9 cellular contexts compared by ENCODE assay signal in the genomic region with DNA sequence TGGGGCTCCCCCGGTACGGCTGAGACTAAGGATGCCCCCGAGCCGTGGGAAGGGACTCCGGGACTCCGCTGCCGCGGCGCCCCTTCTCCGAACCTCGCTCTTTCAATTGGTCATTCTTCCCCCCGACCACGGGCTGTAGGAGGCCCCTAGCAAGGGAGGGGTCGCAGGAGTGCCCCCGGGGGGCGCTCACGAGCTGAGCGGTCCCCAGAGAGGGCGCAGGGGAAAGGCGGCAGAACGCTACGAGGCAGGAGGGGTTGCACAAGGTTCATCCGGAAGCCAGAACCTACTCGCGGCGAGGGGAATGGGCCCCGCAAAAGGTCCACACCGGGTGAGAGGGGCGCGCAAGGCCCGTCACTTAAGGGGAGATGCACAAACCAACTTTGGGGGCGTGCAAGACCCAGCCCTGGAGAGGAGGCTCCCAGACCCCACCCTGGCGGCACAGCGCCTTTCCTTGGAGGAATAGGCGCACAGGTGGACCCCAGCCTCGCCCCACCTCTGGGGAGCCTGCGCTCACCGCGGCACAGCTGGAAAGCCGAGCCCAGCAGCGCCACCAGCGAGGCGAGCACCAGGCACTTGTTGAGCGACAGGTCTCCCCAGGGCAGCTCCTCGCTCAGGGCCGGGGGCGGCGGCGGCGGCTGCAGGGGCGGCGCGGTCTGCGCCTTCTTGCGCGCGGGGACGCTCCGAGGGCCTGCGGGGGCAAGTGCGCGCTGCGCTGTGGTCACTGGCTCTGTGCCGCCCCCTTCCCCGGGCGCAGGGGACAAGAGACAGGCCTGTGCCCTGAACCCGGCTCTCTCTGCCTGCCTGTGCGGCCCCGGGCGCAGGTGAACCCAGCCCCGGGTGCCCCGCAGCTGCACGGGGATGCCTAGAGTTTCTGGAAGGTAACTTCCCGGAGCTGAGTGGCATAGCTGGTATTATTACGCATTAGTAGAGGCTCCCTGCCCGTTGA. TPM values are rescaled to one million over a fixed set of nuclear protein-coding genes. Genes with fewer than 3 reads are reported as not detected.
DNase-seq lines count a peak whose midpoint lies in the region; TF ChIP-seq lines count a peak whose summit lies in the region.
"Had no signal": no experiment of that assay in that cellular context is flagged by ENCODE, and none has a peak within 500 bp of the region (broad histone marks: within the 10 kb centered on the region; RNA-seq: fewer than 3 reads in every experiment).

No MANE protein-coding gene starts in this region.

- H3K36me3 ChIP-seq in iPS DF 6.9 (ENCODE audit: control insufficient read depth, insufficient read depth, low read length) (no peaks in the 10 kb centered on the region), urinary bladder (ENCODE audit: insufficient read depth) (no peaks in the 10 kb centered on the region), vagina (peaks cover 0 to 1% of the 10 kb centered on the region in 2 donors)

- intact Hi-C loops in vagina (cut with DNase I), result no loop called here

- H3K27ac ChIP-seq in iPS DF 6.9 (ENCODE audit: low read length) (no peak overlapping the region), urinary bladder (ENCODE audit: low read depth) (no peak overlapping the region), vagina (no peak overlapping the region)

- H3K4me1 Mint-ChIP-seq in activated CD4-positive, alpha-beta memory T cell treated with anti-CD3 and anti-CD28 coated beads, Interleukin-2, amount 10 ng/mL, durations not matched to agents 7 days and 5 days, result peaks cover 23% of the 10 kb centered on the region

- H3K9me3 Mint-ChIP-seq in activated CD4-positive, alpha-beta memory T cell treated with anti-CD3 and anti-CD28 coated beads, Interleukin-2, amount 10 ng/mL, durations not matched to agents 7 days and 5 days, result no peaks in the 10 kb centered on the region

- H3K4me1 ChIP-seq in iPS DF 6.9 (ENCODE audit: control insufficient read depth, insufficient read depth, low read length), result peaks cover 11% of the 10 kb centered on the region
- peaks cover 1% of the 10 kb centered on the region for H3K4me1 ChIP-seq in urinary bladder (ENCODE audit: insufficient read depth)
- H3K4me1 ChIP-seq in vagina, result peaks cover 33% of the 10 kb centered on the region

- H3K36me3 Mint-ChIP-seq in activated CD4-positive, alpha-beta memory T cell treated with anti-CD3 and anti-CD28 coated beads, Interleukin-2, amount 10 ng/mL, durations not matched to agents 7 days and 5 days (ENCODE audit: low read depth), result peaks cover 6% of the 10 kb centered on the region

- H3K4me3 ChIP-seq in iPS DF 6.9 (ENCODE audit: low read length) (peak overlapping the region; percentile 27; the same call in 1 of the 2 replicates), urinary bladder (ENCODE audit: low read depth, low read length) (peak overlapping the region; percentile 2), vagina (peak overlapping the region in 1 of 2 donors; percentile 31)

- H3K27me3 ChIP-seq in iPS DF 6.9 (ENCODE audit: control insufficient read depth, insufficient read depth, low read length) (peaks cover 29% of the 10 kb centered on the region; the same call in 1 of the 2 replicates), vagina (peaks cover 8% of the 10 kb centered on the region)

- no peaks in the 10 kb centered on the region for H3K9me3 ChIP-seq in iPS DF 6.9 (ENCODE audit: control insufficient read depth, insufficient read depth, low read length)
- no peaks in the 10 kb centered on the region for H3K9me3 ChIP-seq in vagina

- no CpG with 5 or more reads among the region's 76 CpGs for WGBS in iPS DF 6.9 (ENCODE audit: insufficient coverage, insufficient read length)
- WGBS in urinary bladder, result 3% methylated on average over 76 of the region's 76 CpGs

- TF ChIP-seq CTCF in vagina (IDR thresholded peaks at IDR 0.05), result no peak

- CTCF ChIA-PET in activated CD4-positive, alpha-beta memory T cell treated with anti-CD3 and anti-CD28 coated beads, Interleukin-2, amount 10 ng/mL, durations not matched to agents 7 days and 5 days (lab: Charles Lee), result interaction anchor here (1.0 to 2.3 kb wide), 2 partner anchors 14 to 21 kb away, joined by 5 to 7 read pairs; no protein-coding TSS in a partner anchor

- peak; percentile 49 for DNase-seq in stimulated activated CD4-positive, alpha-beta T cell treated with anti-CD3 and anti-CD28 coated beads, Interleukin-15, amount 100 ng/mL, for 24 hours
- no peak for DNase-seq in stimulated activated CD4-positive, alpha-beta T cell treated with anti-CD3 and anti-CD28 coated beads, Interleukin-4, amount 100 ng/mL, for 4 hours
- peak; percentile 44 for DNase-seq in activated CD4-positive, alpha-beta memory T cell treated with anti-CD3 and anti-CD28 coated beads, Interleukin-2, amount 10 ng/mL, durations not matched to agents 7 days and 5 days
- DNase-seq in iPS DF 6.9 (ENCODE audit: low read depth, low spot score), result no peak
- DNase-seq in NCI-H2171 treated with DMSO at 0.1 percent for 48 hours (lab: John Stamatoyannopoulos, UW), result no peak
- DNase-seq in vagina (ENCODE audit: extremely low spot score in 2 of 2), result no peak
- DNase-seq in T-helper 9 cell, result no peak

- H3K27ac Mint-ChIP-seq in activated CD4-positive, alpha-beta memory T cell treated with anti-CD3 and anti-CD28 coated beads, Interleukin-2, amount 10 ng/mL, durations not matched to agents 7 days and 5 days, result no peak overlapping the region

- peaks cover 30% of the 10 kb centered on the region for H3K27me3 Mint-ChIP-seq in activated CD4-positive, alpha-beta memory T cell treated with anti-CD3 and anti-CD28 coated beads, Interleukin-2, amount 10 ng/mL, durations not matched to agents 7 days and 5 days

- H3K4me3 Mint-ChIP-seq in activated CD4-positive, alpha-beta memory T cell treated with anti-CD3 and anti-CD28 coated beads, Interleukin-2, amount 10 ng/mL, durations not matched to agents 7 days and 5 days, result no peak overlapping the region

- POLR2A ChIA-PET in activated CD4-positive, alpha-beta memory T cell treated with anti-CD3 and anti-CD28 coated beads, Interleukin-2, amount 10 ng/mL, durations not matched to agents 7 days and 5 days (lab: Charles Lee), result interaction anchor here (0.7 to 6.2 kb wide), 6 partner anchors 8 to 36 kb away, joined by 3 to 58 read pairs (median 9); no protein-coding TSS in a partner anchor

- no peak for TF ChIP-seq POLR2A in vagina (IDR thresholded peaks at IDR 0.05)

RNA-seq across cellular contexts. Expression of gene JSRP1, which starts 2.8 kb away (rescaled TPM):
- total RNA-seq in activated CD4-positive, alpha-beta memory T cell treated with anti-CD3 and anti-CD28 coated beads, Interleukin-2, amount 10 ng/mL, durations not matched to agents 7 days and 5 days, result 1 to 10 TPM in 1 of 2 experiments, under 1 TPM in 1; 0.73 to 1.3 TPM
- 1.6 TPM for total RNA-seq in urinary bladder
- 1.3 TPM for polyA plus RNA-seq in urinary bladder
- total RNA-seq in vagina, result not detected

RNA-seq across cellular contexts. Expression of gene AMH, which starts 4.3 kb away (rescaled TPM):
- 1 to 10 TPM; 4.6 to 7.6 TPM for total RNA-seq in activated CD4-positive, alpha-beta memory T cell treated with anti-CD3 and anti-CD28 coated beads, Interleukin-2, amount 10 ng/mL, durations not matched to agents 7 days and 5 days
- total RNA-seq in urinary bladder (not detected), vagina (2.7 TPM)
- 0.44 TPM for polyA plus RNA-seq in urinary bladder

RNA-seq across cellular contexts. Expression of gene SF3A2, which starts 16.8 kb away (rescaled TPM):
- total RNA-seq in activated CD4-positive, alpha-beta memory T cell treated with anti-CD3 and anti-CD28 coated beads, Interleukin-2, amount 10 ng/mL, durations not matched to agents 7 days and 5 days, result 100 to 1,000 TPM; 137 to 145 TPM
- total RNA-seq in urinary bladder (32.5 TPM), vagina (71.2 TPM)
- 69.9 TPM for polyA plus RNA-seq in urinary bladder

RNA-seq across cellular contexts. Expression of gene PLEKHJ1, which starts 17.2 kb away (rescaled TPM):
- 10 to 100 TPM; 58.3 to 60.4 TPM for total RNA-seq in activated CD4-positive, alpha-beta memory T cell treated with anti-CD3 and anti-CD28 coated beads, Interleukin-2, amount 10 ng/mL, durations not matched to agents 7 days and 5 days
- total RNA-seq in urinary bladder (30.6 TPM), vagina (30.7 TPM)
- 60.9 TPM for polyA plus RNA-seq in urinary bladder

RNA-seq across cellular contexts. Expression of gene PEAK3, which starts 28.6 kb away (rescaled TPM):
- under 1 TPM; 0.70 to 0.88 TPM for total RNA-seq in activated CD4-positive, alpha-beta memory T cell treated with anti-CD3 and anti-CD28 coated beads, Interleukin-2, amount 10 ng/mL, durations not matched to agents 7 days and 5 days
- not detected for total RNA-seq in urinary bladder
- 0.58 TPM for polyA plus RNA-seq in urinary bladder
- 2.0 TPM for total RNA-seq in vagina
- total RNA-seq: SK-MEL-5 had no signal

Comparison
In these comparisons a context has a peak if more than half of its experiments do, and no peak if none do; other contexts are left out.
1. DNase-seq: peak in stimulated activated CD4-positive, alpha-beta T cell treated with anti-CD3 and anti-CD28 coated beads, Interleukin-15, amount 100 ng/mL, for 24 hours (single experiment) and activated CD4-positive, alpha-beta memory T cell treated with anti-CD3 and anti-CD28 coated beads, Interleukin-2, amount 10 ng/mL, durations not matched to agents 7 days and 5 days (single experiment); none in stimulated activated CD4-positive, alpha-beta T cell treated with anti-CD3 and anti-CD28 coated beads, Interleukin-4, amount 100 ng/mL, for 4 hours (0 of 2), iPS DF 6.9 (single experiment), NCI-H2171 treated with DMSO at 0.1 percent for 48 hours (single experiment), vagina (0 of 2) and T-helper 9 cell (single experiment).